In the genomic region with DNA sequence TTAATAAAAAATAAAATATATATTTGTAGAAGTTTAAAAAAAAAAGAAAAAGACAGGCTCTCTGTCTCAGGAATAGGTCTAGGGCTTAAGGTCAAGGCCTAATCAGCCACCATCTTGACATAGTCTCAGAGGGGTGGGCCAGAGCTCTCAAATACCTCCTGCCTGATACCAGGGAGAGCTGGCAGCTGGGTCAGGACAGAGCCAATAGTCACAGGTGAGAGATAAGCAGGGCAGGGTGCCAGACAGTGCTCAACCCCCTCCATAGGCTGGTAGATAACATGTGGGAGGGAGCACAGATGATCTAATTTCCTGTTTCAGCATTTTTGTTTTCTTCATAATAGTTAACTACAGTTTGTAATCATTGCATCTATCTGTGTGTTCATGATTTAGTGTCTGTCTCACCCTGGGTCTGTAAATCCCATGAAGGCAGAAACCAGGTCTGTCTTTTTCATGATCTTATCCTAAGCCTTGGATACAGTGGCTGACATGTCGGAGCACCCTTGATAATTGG, we compare ENCODE assay signal across 18 cellular contexts.
"Had no signal": no experiment of that assay in that cellular context is flagged by ENCODE, and none has a peak within 500 bp of the region (broad histone marks: within the 10 kb centered on the region; RNA-seq: fewer than 3 reads in every experiment).

No MANE protein-coding gene starts in this region.

- H3K4me3 ChIP-seq: breast epithelium, lower lobe of right lung, skin epidermis, testis, upper lobe of right lung had no signal

- ATAC-seq: activated CD8-positive, alpha-beta memory T cell treated with anti-CD3 and anti-CD28 coated beads, Interleukin-2, amount 10 ng/mL, durations not matched to agents 7 days and 5 days; activated naive CD4-positive, alpha-beta T cell treated with anti-CD3 and anti-CD28 coated beads, Interleukin-2, amount 50 U/mL, for 72 hours; foreskin keratinocyte; left cardiac atrium; lower lobe of right lung; stimulated activated naive CD8-positive, alpha-beta T cell treated with anti-CD3 and anti-CD28 coated beads, Interleukin-15, amount 100 ng/mL, for 72 hours; upper lobe of right lung had no signal

- DNase-seq: activated CD4-positive, alpha-beta T cell treated with anti-CD3 and anti-CD28 coated beads, Interleukin-2, amount 50 U/mL, for 4 hours; activated CD8-positive, alpha-beta memory T cell treated with anti-CD3 and anti-CD28 coated beads, Interleukin-2, amount 10 ng/mL, durations not matched to agents 7 days and 5 days; activated effector memory CD4-positive, alpha-beta T cell treated with Interleukin-2 at 50 U/mL for 16 hours; activated T-cell treated with anti-CD3 and anti-CD28 coated beads, Interleukin-2, amount 50 U/mL, for 24 hours; amygdala; foreskin keratinocyte; left cardiac atrium; lower lobe of right lung; midbrain; posterior cingulate gyrus; stimulated activated CD4-positive, alpha-beta T cell treated with anti-CD3 and anti-CD28 coated beads, Interleukin-4, amount 100 ng/mL, for 4 hours; stimulated activated naive CD8-positive, alpha-beta T cell treated with anti-CD3 and anti-CD28 coated beads, Interleukin-15, amount 100 ng/mL, for 72 hours; testis; upper lobe of right lung had no signal

- H3K27me3 ChIP-seq: foreskin keratinocyte, testis had no signal

- H3K27ac ChIP-seq: breast epithelium, foreskin keratinocyte, lower lobe of right lung, neutrophil, skin epidermis, testis, upper lobe of right lung had no signal

- H3K4me1 ChIP-seq: breast epithelium, foreskin keratinocyte, lower lobe of right lung, testis, upper lobe of right lung had no signal

- H3K9me3 ChIP-seq: lower lobe of right lung, neutrophil, testis had no signal

- H3K36me3 ChIP-seq: breast epithelium, lower lobe of right lung, neutrophil, upper lobe of right lung had no signal
